In the genomic region with DNA sequence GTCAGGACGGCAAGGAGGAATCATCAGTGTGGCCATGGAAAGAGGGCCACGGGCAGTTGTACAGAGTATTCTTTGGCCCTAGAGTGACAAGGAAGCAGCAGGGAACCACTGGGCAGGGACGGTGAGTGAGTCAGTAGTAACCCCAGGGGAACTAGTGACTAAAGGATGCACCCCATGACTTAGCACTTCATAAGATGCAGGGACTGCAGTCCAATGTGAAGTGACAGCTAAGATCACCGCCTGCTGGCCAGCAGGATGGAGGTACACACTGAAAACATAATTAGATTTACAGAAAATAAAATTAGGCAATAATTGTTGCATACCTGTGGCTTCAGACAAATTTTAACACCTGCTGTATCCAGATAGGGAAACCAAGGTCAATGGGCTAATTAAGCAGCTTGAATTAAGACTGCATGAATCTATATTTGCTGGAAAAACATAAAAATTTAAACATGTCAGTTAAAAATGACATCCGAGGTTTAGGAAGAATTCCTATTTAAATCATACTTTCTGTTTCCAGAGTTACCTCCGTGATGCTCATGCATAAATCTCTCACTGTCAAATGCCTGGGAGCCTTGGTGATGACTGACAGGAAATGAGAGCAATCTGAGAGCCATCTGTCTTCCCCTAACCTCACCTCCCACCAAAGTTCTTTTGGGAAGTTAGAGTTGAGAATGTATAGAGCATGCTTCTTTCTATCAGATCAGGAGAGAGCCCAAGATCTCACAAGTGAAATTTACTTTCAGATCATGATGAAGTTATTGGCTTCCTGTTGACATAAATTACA, we compare ENCODE assay signal across 9 cellular contexts. TPM values are rescaled to one million over a fixed set of nuclear protein-coding genes. Genes with fewer than 3 reads are reported as not detected.
DNase-seq lines count a peak whose midpoint lies in the region; ATAC-seq and TF ChIP-seq lines count a peak whose summit lies in the region.
"Had no signal": no experiment of that assay in that cellular context is flagged by ENCODE, and none has a peak within 500 bp of the region (broad histone marks: within the 10 kb centered on the region; RNA-seq: fewer than 3 reads in every experiment).

No MANE protein-coding gene starts in this region.

- no peak overlapping the region for H3K27ac ChIP-seq in neuronal stem cell (replicated peaks; ENCODE audit: low read length)

- H3K27ac Mint-ChIP-seq in activated naive CD4-positive, alpha-beta T cell treated with anti-CD3 and anti-CD28 coated beads, Interleukin-2, amount 10 ng/mL, durations not matched to agents 7 days and 5 days, result no peak overlapping the region
- H3K27ac Mint-ChIP-seq: stimulated activated naive CD8-positive, alpha-beta T cell treated with anti-CD3 and anti-CD28 coated beads, Interleukin-15, Interleukin-2, amounts not matched to agents 100 ng/mL and 50 ng/mL, for 24 hours had no signal

- peaks cover 26% of the 10 kb centered on the region for H3K27me3 Mint-ChIP-seq in activated naive CD4-positive, alpha-beta T cell treated with anti-CD3 and anti-CD28 coated beads, Interleukin-2, amount 10 ng/mL, durations not matched to agents 7 days and 5 days

- no peak overlapping the region for H2BK15ac ChIP-seq in neuronal stem cell (ENCODE audit: low read length)

- H3K27me3 ChIP-seq in neuronal stem cell (ENCODE audit: control insufficient read depth in 3 of 3, insufficient read depth in 3 of 3, low read depth in 1 of 3, low read length in 3 of 3), result no peaks in the 10 kb centered on the region

- CTCF ChIA-PET in activated naive CD4-positive, alpha-beta T cell treated with anti-CD3 and anti-CD28 coated beads, Interleukin-2, amount 10 ng/mL, durations not matched to agents 7 days and 5 days (lab: Charles Lee), result interaction anchor here (0.6 kb wide), 1 partner anchor 8 kb away, joined by 3 read pairs; no protein-coding TSS in a partner anchor

- no peak for TF ChIP-seq POLR2A in GM18505 (IDR thresholded peaks at IDR 0.05; ENCODE audit: borderline replicate concordance, extremely low read depth, insufficient read depth, insufficient read length)

- DNase-seq in Daoy (ENCODE audit: low read depth) (peak; percentile 30), MV-4-11 (lab: John Stamatoyannopoulos, UW) (peak; percentile 56), fibroblast of mammary gland (ENCODE audit: low read depth) (peak; percentile 65), neuronal stem cell (ENCODE audit: low spot score) (no peak), NCI-H1694 (lab: John Stamatoyannopoulos, UW) (no peak)
- no peak for DNase-seq in activated naive CD4-positive, alpha-beta T cell treated with anti-CD3 and anti-CD28 coated beads, Interleukin-2, amount 10 ng/mL, durations not matched to agents 7 days and 5 days

- no peak overlapping the region for H2BK12ac ChIP-seq in neuronal stem cell (ENCODE audit: low read length)

- no peak overlapping the region for H3K14ac ChIP-seq in neuronal stem cell (ENCODE audit: low read length)

- no peak overlapping the region for H2AK5ac ChIP-seq in neuronal stem cell (ENCODE audit: low read depth, low read length)

- H3K4me2 ChIP-seq in neuronal stem cell (ENCODE audit: insufficient read depth, low read length, poor library complexity, severe bottlenecking), result no peak overlapping the region

- WGBS in neuronal stem cell (ENCODE audit: extremely low coverage in 2 of 2, insufficient read length in 2 of 2, insufficient replicate concordance in 1 of 2), 2 donors, result no CpG with 5 or more reads among the region's 6 CpGs

- H4K8ac ChIP-seq in neuronal stem cell (ENCODE audit: low read depth, low read length), result no peak overlapping the region

- peaks cover 5% of the 10 kb centered on the region for H3K4me1 Mint-ChIP-seq in activated naive CD4-positive, alpha-beta T cell treated with anti-CD3 and anti-CD28 coated beads, Interleukin-2, amount 10 ng/mL, durations not matched to agents 7 days and 5 days

- H3K4me3 ChIP-seq in fibroblast of mammary gland (ENCODE audit: control insufficient read depth, low read depth, low read length), result no peak overlapping the region
- H3K4me3 ChIP-seq in neuronal stem cell (ENCODE audit: low read length in 2 of 2), result no peak overlapping the region

- no peak overlapping the region for H3K4me3 Mint-ChIP-seq in activated naive CD4-positive, alpha-beta T cell treated with anti-CD3 and anti-CD28 coated beads, Interleukin-2, amount 10 ng/mL, durations not matched to agents 7 days and 5 days
- H3K4me3 Mint-ChIP-seq: stimulated activated naive CD8-positive, alpha-beta T cell treated with anti-CD3 and anti-CD28 coated beads, Interleukin-15, Interleukin-2, amounts not matched to agents 100 ng/mL and 50 ng/mL, for 24 hours had no signal

- no peak overlapping the region for H3K9ac ChIP-seq in neuronal stem cell (ENCODE audit: low read depth, low read length, poor library complexity)

- no peak overlapping the region for H2BK120ac ChIP-seq in neuronal stem cell (ENCODE audit: low read depth, low read length)

- no peak overlapping the region for H3K18ac ChIP-seq in neuronal stem cell (ENCODE audit: low read length)

- no peaks in the 10 kb centered on the region for H3K9me3 Mint-ChIP-seq in activated naive CD4-positive, alpha-beta T cell treated with anti-CD3 and anti-CD28 coated beads, Interleukin-2, amount 10 ng/mL, durations not matched to agents 7 days and 5 days
- H3K9me3 Mint-ChIP-seq: stimulated activated naive CD8-positive, alpha-beta T cell treated with anti-CD3 and anti-CD28 coated beads, Interleukin-15, Interleukin-2, amounts not matched to agents 100 ng/mL and 50 ng/mL, for 24 hours had no signal

- ATAC-seq in GM21786 (IDR thresholded peaks at IDR 0.05; ENCODE audit: unreplicated experiment) (peak; percentile 77), GM18505 (IDR thresholded peaks at IDR 0.05; ENCODE audit: unreplicated experiment) (no peak)

- no peaks in the 10 kb centered on the region for H3K36me3 Mint-ChIP-seq in activated naive CD4-positive, alpha-beta T cell treated with anti-CD3 and anti-CD28 coated beads, Interleukin-2, amount 10 ng/mL, durations not matched to agents 7 days and 5 days

- H4K91ac ChIP-seq in neuronal stem cell (ENCODE audit: low read depth, low read length, poor library complexity), result no peak overlapping the region

- H3K23ac ChIP-seq in neuronal stem cell (ENCODE audit: low read depth, low read length, poor library complexity), result no peak overlapping the region

- H3K4ac ChIP-seq in neuronal stem cell (ENCODE audit: low read length), result no peak overlapping the region

- no peaks in the 10 kb centered on the region for H3K9me3 ChIP-seq in neuronal stem cell (replicated peaks in 1 of 2; ENCODE audit: control insufficient read depth in 2 of 2, insufficient read depth in 1 of 2, low read depth in 1 of 2, low read length in 2 of 2)

- H3K79me1 ChIP-seq in neuronal stem cell (ENCODE audit: low read depth, low read length), result no peaks in the 10 kb centered on the region

- H3K4me1 ChIP-seq in neuronal stem cell (ENCODE audit: control insufficient read depth in 2 of 2, insufficient read depth in 1 of 2, low read depth in 1 of 2, low read length in 2 of 2), result no peaks in the 10 kb centered on the region

- H2BK5ac ChIP-seq in neuronal stem cell (ENCODE audit: low read length), result no peak overlapping the region

- H3K36me3 ChIP-seq in neuronal stem cell (replicated peaks in 1 of 2; ENCODE audit: control insufficient read depth in 2 of 2, insufficient read depth in 2 of 2, low read length in 2 of 2), result no peaks in the 10 kb centered on the region

- TF ChIP-seq CTCF in fibroblast of mammary gland (conservative IDR thresholded peaks at IDR 0.05; ENCODE audit: control insufficient read depth, insufficient read depth, low read depth, low read length), result peak; percentile 19

- H2AFZ ChIP-seq in neuronal stem cell (ENCODE audit: low read length), result no peak overlapping the region

RNA-seq across cellular contexts. Expression of a gene that starts 56.5 kb away (rescaled TPM):
- 0.06 TPM in 1 of 2 replicates, not detected in the other for total RNA-seq in Daoy (2014; rRNA removed; shearing (Covaris generic))
- polyA plus RNA-seq in neuronal stem cell (2013, experiment 1 of 2), result 0.25 TPM
- 0.25 TPM for polyA plus RNA-seq in neuronal stem cell (2013, experiment 2 of 2)

Comparison
In these comparisons a context has a peak if more than half of its experiments do, and no peak if none do; other contexts are left out.
1. DNase-seq: peak in Daoy (single experiment), MV-4-11 (single experiment) and fibroblast of mammary gland (single experiment); none in neuronal stem cell (single experiment), activated naive CD4-positive, alpha-beta T cell treated with anti-CD3 and anti-CD28 coated beads, Interleukin-2, amount 10 ng/mL, durations not matched to agents 7 days and 5 days (single experiment) and NCI-H1694 (single experiment).